ENCODE assay signal across 8 cellular contexts in the genomic region with DNA sequence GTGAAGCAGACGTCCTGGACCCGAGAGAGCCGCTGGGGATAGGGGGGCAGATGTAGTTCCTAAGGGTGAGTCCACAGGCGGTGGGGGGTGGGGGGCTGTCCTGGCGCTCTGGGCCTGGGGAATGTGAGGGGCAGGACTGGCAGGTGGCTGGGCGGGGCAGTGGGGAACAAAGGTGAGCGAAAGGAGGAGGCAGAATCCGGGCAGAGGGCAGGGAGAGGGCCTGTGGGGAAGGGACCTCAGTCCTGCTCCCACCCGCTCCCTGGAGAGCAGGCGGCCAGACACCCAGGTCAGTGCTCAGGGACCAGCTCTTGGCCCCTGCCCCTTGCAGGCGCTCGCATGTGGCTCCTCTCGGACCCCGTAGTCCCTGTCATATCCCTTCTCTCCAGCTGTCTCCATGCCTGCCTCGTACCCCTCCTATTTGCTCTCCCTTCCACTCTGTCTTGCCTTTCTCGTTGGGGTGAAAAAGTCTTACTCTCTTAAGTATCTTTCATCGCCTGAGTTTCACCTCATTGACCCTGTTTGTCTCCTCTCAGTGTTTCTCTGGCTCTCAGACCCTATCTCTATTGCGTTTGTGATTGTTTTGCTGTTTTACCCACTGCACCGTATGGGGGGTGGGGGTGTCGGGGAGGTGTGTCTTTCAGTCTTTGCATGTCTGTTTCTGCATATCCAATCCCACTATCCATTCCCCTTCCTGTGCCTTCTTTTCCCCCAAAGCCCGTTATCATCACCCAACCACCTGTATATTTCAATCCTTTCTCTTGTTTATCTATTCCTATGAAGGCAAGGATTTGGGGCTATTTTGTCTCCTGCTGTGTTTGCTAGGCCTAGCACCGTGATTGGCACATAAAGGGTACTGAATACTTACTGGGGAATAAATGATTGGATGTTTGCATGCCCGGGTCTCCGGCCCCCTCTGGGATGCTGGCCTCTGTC. TPM values are rescaled to one million over a fixed set of nuclear protein-coding genes. Genes with fewer than 3 reads are reported as not detected.
DNase-seq lines count a peak whose midpoint lies in the region; ATAC-seq, FAIRE-seq and TF ChIP-seq lines count a peak whose summit lies in the region.

No MANE protein-coding gene starts in this region.

- no peaks in the 10 kb centered on the region for H3K27me3 ChIP-seq in cardiac muscle cell
- no peaks in the 10 kb centered on the region for H3K27me3 ChIP-seq in astrocyte (ENCODE audit: insufficient read depth, low read length)
- H3K27me3 ChIP-seq in lower lobe of right lung (ENCODE audit: low read depth) = no peaks in the 10 kb centered on the region
- no peaks in the 10 kb centered on the region for H3K27me3 ChIP-seq in upper lobe of left lung

- H3K9me3 ChIP-seq in cardiac muscle cell (ENCODE audit: low read depth) = no peaks in the 10 kb centered on the region
- no peaks in the 10 kb centered on the region for H3K9me3 ChIP-seq in astrocyte (ENCODE audit: insufficient read depth, low read depth, low read length)
- H3K9me3 ChIP-seq in lower lobe of right lung = no peaks in the 10 kb centered on the region
- H3K9me3 ChIP-seq in upper lobe of left lung = no peaks in the 10 kb centered on the region

- H3K27ac ChIP-seq in cardiac muscle cell (peak overlapping the region; percentile 55), astrocyte (ENCODE audit: low read depth, low read length) (no peak overlapping the region), lower lobe of right lung (peak overlapping the region; percentile 70), upper lobe of left lung (peak overlapping the region; percentile 32 to 88 (median 84))

- H3K4me1 Mint-ChIP-seq in astrocyte (ENCODE audit: low read depth, unreplicated experiment) = peaks cover 12% of the 10 kb centered on the region

- peak overlapping the region; percentile 89 for H3K4me2 ChIP-seq in astrocyte (ENCODE audit: low read length)

- no peaks in the 10 kb centered on the region for H3K27me3 Mint-ChIP-seq in astrocyte (ENCODE audit: low read depth, unreplicated experiment)

- peaks cover 8% of the 10 kb centered on the region for H3K4me1 ChIP-seq in cardiac muscle cell (ENCODE audit: low read depth)
- H3K4me1 ChIP-seq in astrocyte (ENCODE audit: insufficient read depth, low read length) = peaks cover 12% of the 10 kb centered on the region
- peaks cover 38% of the 10 kb centered on the region for H3K4me1 ChIP-seq in lower lobe of right lung
- peaks cover 21 to 42% (median 33%) of the 10 kb centered on the region in 4 donors for H3K4me1 ChIP-seq in upper lobe of left lung

- DNase-seq in cardiac muscle cell (ENCODE audit: low read depth in 1 of 2, low spot score in 1 of 2) = peak in 1 of 2 donors; percentile 23
- no peak for DNase-seq in Right ventricle myocardium inferior (ENCODE audit: missing footprints)
- DNase-seq in astrocyte (ENCODE audit: low read depth) = no peak
- DNase-seq in lower lobe of right lung = peak; percentile 49
- peak in 1 of 2 donors; percentile 24 for DNase-seq in upper lobe of left lung
- DNase-seq in stimulated activated CD4-positive, alpha-beta T cell treated with anti-CD3 and anti-CD28 coated beads, Interleukin-4, amount 100 ng/mL, for 1 hour = no peak
- DNase-seq in ACHN = no peak

- H3K36me3 Mint-ChIP-seq in astrocyte (ENCODE audit: low read depth, unreplicated experiment) = peaks cover 5% of the 10 kb centered on the region

- H2AFZ ChIP-seq in astrocyte (ENCODE audit: low read depth, low read length) = no peak overlapping the region

- H3K9ac ChIP-seq in astrocyte (ENCODE audit: low read length) = peak overlapping the region; percentile 87

- intact Hi-C loops in Right ventricle myocardium inferior (cut with DNase I) = no loop called here
- intact Hi-C loops in lower lobe of right lung (cut with DNase I) = no loop called here

- peaks cover 21% of the 10 kb centered on the region for H3K79me2 ChIP-seq in astrocyte (ENCODE audit: insufficient read depth, low read length)

- no peak for TF ChIP-seq POLR2A in upper lobe of left lung (IDR thresholded peaks at IDR 0.05)

- ATAC-seq in Right ventricle myocardium inferior (no peak), lower lobe of right lung (no peak), upper lobe of left lung (ENCODE audit: low FRiP score in 2 of 2) (no peak), HG02885 (IDR thresholded peaks at IDR 0.05; ENCODE audit: poor library complexity, unreplicated experiment) (no peak)

- H3K9me3 Mint-ChIP-seq in astrocyte (ENCODE audit: unreplicated experiment) = no peaks in the 10 kb centered on the region

- peaks cover 4% of the 10 kb centered on the region for H4K20me1 ChIP-seq in astrocyte (ENCODE audit: insufficient read depth, low read length)

- no peaks in the 10 kb centered on the region for H3K36me3 ChIP-seq in cardiac muscle cell
- no peaks in the 10 kb centered on the region for H3K36me3 ChIP-seq in astrocyte (ENCODE audit: insufficient read depth, low read length)
- peaks cover 21% of the 10 kb centered on the region for H3K36me3 ChIP-seq in lower lobe of right lung
- H3K36me3 ChIP-seq in upper lobe of left lung = peaks cover 0 to 24% (median 10%) of the 10 kb centered on the region in 4 donors

- 67 to 69% methylated on average over 23 to 24 of the region's 24 CpGs for WGBS in upper lobe of left lung, 2 donors

- no peak overlapping the region for H3K27ac Mint-ChIP-seq in astrocyte (ENCODE audit: unreplicated experiment)

- no peak for FAIRE-seq in astrocyte (lab: Jason Lieb, UNC)

- no peak for TF ChIP-seq EP300 in upper lobe of left lung (IDR thresholded peaks at IDR 0.05)

- TF ChIP-seq CTCF in cardiac muscle cell (IDR thresholded peaks at IDR 0.05; ENCODE audit: low read depth, low read length) = no peak
- TF ChIP-seq CTCF in astrocyte (IDR thresholded peaks at IDR 0.05; ENCODE audit: insufficient read depth, low read depth, low read length) = no peak
- TF ChIP-seq CTCF in lower lobe of right lung (IDR thresholded peaks at IDR 0.05) = no peak
- no peak for TF ChIP-seq CTCF in upper lobe of left lung (IDR thresholded peaks at IDR 0.05)

- H3K4me3 ChIP-seq in cardiac muscle cell = peak overlapping the region; percentile 62
- H3K4me3 ChIP-seq in astrocyte (ENCODE audit: insufficient read depth, low read depth, low read length) = peak overlapping the region; percentile 61
- peak overlapping the region; percentile 56 for H3K4me3 ChIP-seq in lower lobe of right lung
- H3K4me3 ChIP-seq in upper lobe of left lung = peak overlapping the region in 3 of 4 donors; percentile 44 to 57 (median 53)

- in situ Hi-C loops in ACHN (cut with HindIII; ENCODE audit: low pct_ligation_motif_present, low pct_unique_long_range_greater_than_20kb, low sequenced_read_pairs) = no loop called here

- H3K4me3 Mint-ChIP-seq in astrocyte (ENCODE audit: unreplicated experiment) = peak overlapping the region; percentile 86

RNA-seq across cellular contexts. Expression of a gene that starts 5.8 kb away (rescaled TPM):
- 21.3 and 22.5 TPM in 2 replicates for total RNA-seq in cardiac muscle cell
- 18.5 and 25.3 TPM in 2 replicates for polyA plus RNA-seq in cardiac muscle cell
- 7.2 TPM for total RNA-seq in Right ventricle myocardium inferior
- total RNA-seq in astrocyte = 25.4 and 29.4 TPM in 2 replicates
- 23.8 TPM for total RNA-seq in lower lobe of right lung
- 10 to 100 TPM in 5 of 6 donors, 1 to 10 TPM in 1; 9.1 to 50.3 (median 26.8) TPM for total RNA-seq in upper lobe of left lung

RNA-seq across cellular contexts. Expression of a gene that starts 6.1 kb away (rescaled TPM):
- total RNA-seq in cardiac muscle cell (3,285 and 3,429 TPM in 2 replicates), Right ventricle myocardium inferior (604 TPM), astrocyte (1,046 and 1,102 TPM in 2 replicates), lower lobe of right lung (997 TPM), upper lobe of left lung (1,000 to 10,000 TPM in 5 of 6 donors, 100 to 1,000 TPM in 1; 950 to 1,930 (median 1,443) TPM)
- 692 and 838 TPM in 2 replicates for polyA plus RNA-seq in cardiac muscle cell

RNA-seq across cellular contexts. Expression of a gene that starts 10.2 kb away (rescaled TPM):
- total RNA-seq in cardiac muscle cell (0.60 and 1.6 TPM in 2 replicates), Right ventricle myocardium inferior (not detected), astrocyte (1.3 and 1.7 TPM in 2 replicates), lower lobe of right lung (34.1 TPM), upper lobe of left lung (10 to 100 TPM; 24.0 to 87.3 (median 43.3) TPM)
- not detected in 2 replicates for polyA plus RNA-seq in cardiac muscle cell

RNA-seq across cellular contexts. Expression of a gene that starts 12.1 kb away (rescaled TPM):
- total RNA-seq in cardiac muscle cell = 16.0 and 30.0 TPM in 2 replicates
- 23.3 and 41.6 TPM in 2 replicates for polyA plus RNA-seq in cardiac muscle cell
- 15.2 TPM for total RNA-seq in Right ventricle myocardium inferior
- 1.2 and 1.5 TPM in 2 replicates for total RNA-seq in astrocyte
- 17.7 TPM for total RNA-seq in lower lobe of right lung
- 10 to 100 TPM in 3 of 6 donors, 1 to 10 TPM in 3; 5.2 to 25.4 (median 10.0) TPM for total RNA-seq in upper lobe of left lung

RNA-seq across cellular contexts. Expression of a gene that starts 18.5 kb away (rescaled TPM):
- total RNA-seq in cardiac muscle cell = not detected in 2 replicates
- polyA plus RNA-seq in cardiac muscle cell = not detected in 2 replicates
- total RNA-seq in Right ventricle myocardium inferior = not detected
- total RNA-seq in astrocyte = not detected in 2 replicates
- total RNA-seq in lower lobe of right lung = not detected
- under 1 TPM in 1 of 6 donors, not detected in 5; 0.27 TPM for total RNA-seq in upper lobe of left lung
